In the genomic region with DNA sequence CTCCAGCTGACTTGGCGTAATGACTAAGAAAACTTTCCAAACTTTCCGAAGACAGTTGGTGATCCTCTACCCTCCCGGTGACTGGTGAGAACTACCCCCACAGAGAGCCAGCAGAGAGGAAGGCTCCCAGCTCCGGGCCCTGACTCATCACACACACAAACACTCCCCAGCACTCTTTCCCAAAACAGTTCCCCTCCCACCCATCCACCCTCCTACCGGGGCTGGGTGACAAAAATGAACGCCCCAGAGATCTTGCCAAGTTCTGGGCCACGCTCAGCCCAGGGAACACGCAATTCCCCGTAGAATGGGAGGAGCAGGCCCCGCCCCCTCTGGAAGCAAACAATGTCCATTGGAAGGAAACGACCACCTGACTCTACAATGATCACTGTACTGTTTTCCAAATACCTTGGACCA, we compare ENCODE assay signal across 10 cellular contexts. TPM values are rescaled to one million over a fixed set of nuclear protein-coding genes. Genes with fewer than 3 reads are reported as not detected.
DNase-seq lines count a peak whose midpoint lies in the region; ATAC-seq and TF ChIP-seq lines count a peak whose summit lies in the region.
"Had no signal": no experiment of that assay in that cellular context is flagged by ENCODE, and none has a peak within 500 bp of the region (broad histone marks: within the 10 kb centered on the region; RNA-seq: fewer than 3 reads in every experiment).

No MANE protein-coding gene starts in this region.

- whole genome bisulfite sequencing in psoas muscle, 3 donors: 16 to 26% (median 17%) methylated on average over 11 of the region's 11 CpGs

- TF ChIP-seq CTCF in BJ (IDR thresholded peaks at IDR 0.05; ENCODE audit: insufficient read depth, low read depth, low read length): no peak
- no peak for TF ChIP-seq CTCF in fibroblast of villous mesenchyme (IDR thresholded peaks at IDR 0.05; ENCODE audit: insufficient read depth, low read depth, low read length)
- TF ChIP-seq CTCF in psoas muscle (IDR thresholded peaks at IDR 0.05): no peak

- POLR2A ChIA-PET in BJ (lab: Charles Lee): interaction anchor here (0.6 kb wide), 2 partner anchors 116 to 980 kb away, joined by 3 to 14 read pairs; no protein-coding TSS in a partner anchor

- peak; percentile 60 to 82 (median 77) for ATAC-seq in psoas muscle

- CTCF ChIA-PET in BJ (lab: Yijun Ruan, JAX): interaction anchor here (1.0 to 7.1 kb wide), 6 partner anchors 9 to 120 kb away, joined by 3 to 80 read pairs (median 4); no protein-coding TSS in a partner anchor

- DNase-seq in BJ (ENCODE audit: low read depth): peak; percentile 54
- DNase-seq in SJSA1 (ENCODE audit: low read depth in 1 of 2, low spot score in 2 of 2): peak; percentile 50 to 63
- peak; percentile 87 for DNase-seq in fibroblast of villous mesenchyme (ENCODE audit: low read depth)
- peak; percentile 84 to 89 for DNase-seq in psoas muscle
- no peak for DNase-seq in epidermal melanocyte (ENCODE audit: insufficient read length, low spot score)
- no peak for DNase-seq in NCI-H2227 (lab: John Stamatoyannopoulos, UW; ENCODE audit: unreplicated experiment)
- no peak for DNase-seq in DMS79 (lab: John Stamatoyannopoulos, UW)
- DNase-seq in NCI-H1417 (lab: John Stamatoyannopoulos, UW): no peak
- DNase-seq: activated naive CD4-positive, alpha-beta T cell treated with anti-CD3 and anti-CD28 coated beads for 36 hours; kidney had no signal

- H3K36me3 ChIP-seq in BJ (ENCODE audit: control insufficient read depth, insufficient read depth, low read length): no peaks in the 10 kb centered on the region
- H3K36me3 ChIP-seq in SJSA1: no peaks in the 10 kb centered on the region
- no peaks in the 10 kb centered on the region for H3K36me3 ChIP-seq in psoas muscle (ENCODE audit: insufficient read depth in 1 of 2, low read depth in 1 of 2)

- H3K27me3 ChIP-seq in BJ (ENCODE audit: control insufficient read depth, insufficient read depth, low read length): peaks cover 2% of the 10 kb centered on the region; the same call in 1 of the 2 replicates
- H3K27me3 ChIP-seq in SJSA1 (replicated peaks): no peaks in the 10 kb centered on the region
- peaks cover 0 to 2% (median 0%) of the 10 kb centered on the region in 3 donors for H3K27me3 ChIP-seq in psoas muscle (ENCODE audit: insufficient read depth in 3 of 3, low read length in 2 of 3)

- H3K4me3 ChIP-seq in BJ (ENCODE audit: low read depth, low read length): no peak overlapping the region
- H3K4me3 ChIP-seq in SJSA1: no peak overlapping the region
- peak overlapping the region; percentile 30 for H3K4me3 ChIP-seq in fibroblast of villous mesenchyme (ENCODE audit: low read depth, low read length)
- peak overlapping the region; percentile 25 for H3K4me3 ChIP-seq in psoas muscle

- H3K4me1 ChIP-seq in SJSA1 (replicated peaks) (peaks cover 7% of the 10 kb centered on the region; the same call in 1 of the 2 replicates), psoas muscle (peaks cover 19% of the 10 kb centered on the region)

- H3K9me3 ChIP-seq in SJSA1 (replicated peaks): no peaks in the 10 kb centered on the region
- no peaks in the 10 kb centered on the region for H3K9me3 ChIP-seq in psoas muscle

- intact Hi-C loops in psoas muscle (cut with DNase I): loop anchor here (2.0 to 5.0 kb wide), 2 partner anchors 81 to 120 kb away; no protein-coding TSS in a partner anchor

- H3K27ac ChIP-seq in SJSA1 (no peak overlapping the region), psoas muscle (peak overlapping the region; percentile 67)

RNA-seq across cellular contexts. Expression of gene JAM3, which starts 21.3 kb away (rescaled TPM):
- polyA plus RNA-seq in BJ (2011; rRNA removed) (41.2 and 42.3 TPM in 2 replicates), psoas muscle (1 to 10 TPM; 3.0 to 5.8 (median 3.9) TPM)
- polyA minus RNA-seq in BJ (2011; rRNA and poly(A)+ RNA removed): 22.1 and 25.9 TPM in 2 replicates
- total RNA-seq in SJSA1 (2014; rRNA removed; shearing (Covaris generic)): 1.7 and 2.4 TPM in 2 replicates
- total RNA-seq in fibroblast of villous mesenchyme (39.6 and 48.8 TPM in 2 replicates), psoas muscle (10 to 100 TPM in 1 of 4 donors, 1 to 10 TPM in 3; 2.4 to 12.7 (median 7.7) TPM)

Comparison
In these comparisons a context has a peak if more than half of its experiments do, and no peak if none do; other contexts are left out.
1. DNase-seq: peak in BJ (single experiment), SJSA1 (2 of 2), fibroblast of villous mesenchyme (single experiment) and psoas muscle (2 of 2); none in epidermal melanocyte (single experiment), NCI-H2227 (single experiment), DMS79 (single experiment) and NCI-H1417 (0 of 3).
2. H3K4me3 ChIP-seq: peak in fibroblast of villous mesenchyme (single experiment) and psoas muscle (single experiment); none in BJ (single experiment) and SJSA1 (single experiment).